ENCODE assay signal across 17 cellular contexts in the genomic region with DNA sequence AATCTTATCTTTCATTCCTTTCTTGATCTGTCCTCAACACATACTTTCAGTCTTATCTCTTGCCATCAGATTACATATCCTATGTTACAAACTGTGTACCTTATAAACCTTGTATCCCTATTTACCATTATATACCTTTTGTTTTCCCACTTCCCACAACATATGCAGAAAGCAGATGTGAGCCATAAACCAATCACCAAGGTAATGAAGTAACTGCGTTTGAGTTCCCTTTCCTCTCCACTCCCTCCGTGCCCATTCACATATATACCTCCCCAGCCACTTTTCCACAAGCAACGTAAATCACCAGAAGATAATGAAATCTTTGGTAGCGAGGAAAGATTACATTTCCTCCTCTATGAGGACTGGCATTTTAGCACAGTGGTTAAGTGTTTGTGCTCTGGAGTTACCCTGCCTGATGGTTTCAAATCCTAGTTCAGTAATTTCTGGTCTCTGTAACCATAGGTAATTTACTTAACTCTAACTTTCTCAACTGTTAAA. TPM values are rescaled to one million over a fixed set of nuclear protein-coding genes. Genes with fewer than 3 reads are reported as not detected.
A peak's percentile ranks its signal among the peaks of the same experiment; 100 is the strongest.
DNase-seq lines count a peak whose midpoint lies in the region; ATAC-seq and TF ChIP-seq lines count a peak whose summit lies in the region.
"Had no signal": no experiment of that assay in that cellular context is flagged by ENCODE, and none has a peak within 500 bp of the region (broad histone marks: within the 10 kb centered on the region; RNA-seq: fewer than 3 reads in every experiment).

No MANE protein-coding gene starts in this region.

- H2BK5ac ChIP-seq in trophoblast cell (ENCODE audit: low read depth, low read length, poor library complexity), result no peak overlapping the region

- H3K9me3 ChIP-seq in trophoblast cell (ENCODE audit: insufficient read depth, low read depth, low read length) (no peaks in the 10 kb centered on the region), OCI-LY7 (ENCODE audit: low read length) (no peaks in the 10 kb centered on the region)

- H4K12ac ChIP-seq in trophoblast cell (ENCODE audit: low read depth, low read length), result no peak overlapping the region

- no peak overlapping the region for H2BK120ac ChIP-seq in trophoblast cell (ENCODE audit: insufficient read depth, low read length, poor library complexity)

- H3K18ac ChIP-seq in trophoblast cell (ENCODE audit: low read length), result no peak overlapping the region

- intact Hi-C loops in left colon (cut with DNase I, micrococcal nuclease), result no loop called here
- intact Hi-C loops in OCI-LY7 (cut with micrococcal nuclease; ENCODE audit: unreplicated experiment), result no loop called here

- peak overlapping the region; percentile 91; the same call in 1 of the 2 replicates for H2AFZ ChIP-seq in GM23338
- H2AFZ ChIP-seq in trophoblast cell (ENCODE audit: insufficient read depth, low read length, poor library complexity), result peak overlapping the region; percentile 10
- H2AFZ ChIP-seq in OCI-LY7 (ENCODE audit: low read length), result no peak overlapping the region

- DNase-seq in GM23338 (ENCODE audit: low spot score) (no peak), NCI-H69 (lab: John Stamatoyannopoulos, UW) (peak; percentile 18), left colon (no peak), trophoblast cell (no peak), NCI-H524 treated with DMSO at 0.1 percent for 48 hours (lab: John Stamatoyannopoulos, UW) (no peak), OCI-LY7 (ENCODE audit: low spot score) (no peak), glutamatergic neuron (no peak)
- DNase-seq: C1 segment of cervical spinal cord; Calu3; CD4-positive, alpha-beta T cell; DMS79; GOT3; HCEC 1CT; HFFc6 had no signal

- TF ChIP-seq CTCF in GM23338 (conservative IDR thresholded peaks at IDR 0.05; ENCODE audit: low read depth in 2 of 2) (no peak), OCI-LY7 (conservative IDR thresholded peaks at IDR 0.05; ENCODE audit: low read length) (no peak), glutamatergic neuron (IDR thresholded peaks at IDR 0.05; ENCODE audit: partially characterized antibody, unreplicated experiment) (no peak)

- no peak overlapping the region for H3K4me2 ChIP-seq in GM23338
- no peak overlapping the region for H3K4me2 ChIP-seq in trophoblast cell (ENCODE audit: low read length)
- no peak overlapping the region for H3K4me2 ChIP-seq in OCI-LY7 (ENCODE audit: low read length)

- H3K27me3 Mint-ChIP-seq in GM23338 (ENCODE audit: insufficient read depth, low read depth, poor library complexity) (no peaks in the 10 kb centered on the region), glutamatergic neuron (ENCODE audit: unreplicated experiment) (peaks cover 4% of the 10 kb centered on the region)

- no peak overlapping the region for H3K27ac Mint-ChIP-seq in GM23338
- no peak overlapping the region for H3K27ac Mint-ChIP-seq in glutamatergic neuron (ENCODE audit: unreplicated experiment)
- H3K27ac Mint-ChIP-seq: B cell; CD4-positive, alpha-beta T cell; HFFc6 had no signal

- H3K14ac ChIP-seq in trophoblast cell (ENCODE audit: low read length), result no peak overlapping the region

- H3K23ac ChIP-seq in trophoblast cell (ENCODE audit: low read length), result no peak overlapping the region

- peaks cover 4% of the 10 kb centered on the region; the same call in 1 of the 2 replicates for H3K9me2 ChIP-seq in GM23338 (ENCODE audit: insufficient read depth)
- H3K9me2 ChIP-seq in OCI-LY7 (ENCODE audit: insufficient read depth, low read length), result no peaks in the 10 kb centered on the region

- H3K36me3 Mint-ChIP-seq in GM23338 (ENCODE audit: low read depth) (no peaks in the 10 kb centered on the region), glutamatergic neuron (ENCODE audit: unreplicated experiment) (no peaks in the 10 kb centered on the region)

- H3F3A ChIP-seq in GM23338 (replicated peaks; ENCODE audit: low read depth), result no peaks in the 10 kb centered on the region

- H4K20me1 ChIP-seq in GM23338 (replicated peaks; ENCODE audit: insufficient read depth) (no peaks in the 10 kb centered on the region), OCI-LY7 (ENCODE audit: insufficient read depth, low read length) (no peaks in the 10 kb centered on the region)

- no CpG with 5 or more reads among the region's 4 CpGs for whole genome bisulfite sequencing in trophoblast cell (ENCODE audit: extremely low coverage, insufficient coverage, insufficient read length)

- POLR2A ChIA-PET in OCI-LY7 (lab: Charles Lee), result interaction anchor here (1.4 kb wide), 2 partner anchors 8 to 12 kb away, joined by 5 to 6 read pairs; no protein-coding TSS in a partner anchor

- no peak overlapping the region for H2BK12ac ChIP-seq in trophoblast cell (ENCODE audit: low read length)

- H3K4me3 ChIP-seq in GM23338 (no peak overlapping the region), trophoblast cell (ENCODE audit: low read depth, low read length) (no peak overlapping the region), OCI-LY7 (ENCODE audit: low read depth, low read length, poor library complexity, severe bottlenecking) (no peak overlapping the region)
- H3K4me3 ChIP-seq: GM12878 had no signal

- no peak overlapping the region for H4K8ac ChIP-seq in trophoblast cell (ENCODE audit: low read depth, low read length)

- H3K79me1 ChIP-seq in trophoblast cell (ENCODE audit: low read length), result no peaks in the 10 kb centered on the region

- H4K91ac ChIP-seq in trophoblast cell (ENCODE audit: low read depth, low read length), result no peak overlapping the region

- no peak overlapping the region for H3K9ac ChIP-seq in trophoblast cell (ENCODE audit: low read length)

- H3K27me3 ChIP-seq in GM23338 (ENCODE audit: insufficient read depth) (no peaks in the 10 kb centered on the region), trophoblast cell (ENCODE audit: insufficient read depth, low read length) (no peaks in the 10 kb centered on the region)

- H3K9me3 Mint-ChIP-seq in GM23338 (no peaks in the 10 kb centered on the region; the same call in 2 of the 3 replicates), glutamatergic neuron (ENCODE audit: unreplicated experiment) (no peaks in the 10 kb centered on the region)
- H3K9me3 Mint-ChIP-seq: CD4-positive, alpha-beta T cell; HFFc6 had no signal

- H3K79me2 ChIP-seq in GM23338 (replicated peaks; ENCODE audit: insufficient read depth) (no peaks in the 10 kb centered on the region), trophoblast cell (ENCODE audit: control insufficient read depth, insufficient read depth, low read length, poor library complexity) (no peaks in the 10 kb centered on the region), OCI-LY7 (ENCODE audit: insufficient read depth, low read depth, low read length) (no peaks in the 10 kb centered on the region)

- no peak overlapping the region for H3K4ac ChIP-seq in trophoblast cell (ENCODE audit: low read depth, low read length)

- H2AK5ac ChIP-seq in trophoblast cell (ENCODE audit: low read length), result no peak overlapping the region

- CTCF ChIA-PET in OCI-LY7 (lab: Charles Lee; ENCODE audit: unreplicated experiment), result no interaction called here

- H3K4me1 Mint-ChIP-seq in GM23338, result peaks cover 4% of the 10 kb centered on the region; the same call in 2 of the 3 replicates
- no peaks in the 10 kb centered on the region for H3K4me1 Mint-ChIP-seq in glutamatergic neuron (ENCODE audit: low read depth, unreplicated experiment)
- H3K4me1 Mint-ChIP-seq: B cell had no signal

- no TSS peak for BruUV-seq in OCI-LY7 (replicated peaks; lab: Mats Ljungman, UMichigan)

- H3K27ac ChIP-seq in GM23338 (ENCODE audit: low read depth) (no peak overlapping the region), trophoblast cell (ENCODE audit: low read depth, low read length) (no peak overlapping the region), OCI-LY7 (ENCODE audit: low read depth, low read length, poor library complexity, severe bottlenecking) (no peak overlapping the region)

- 0 out of 2 replicates have a peak, but pooled peaks cover 5% of the 10 kb centered on the region for H3K4me1 ChIP-seq in GM23338 (ENCODE audit: insufficient read depth)
- no peaks in the 10 kb centered on the region for H3K4me1 ChIP-seq in trophoblast cell (ENCODE audit: control insufficient read depth in 1 of 2, insufficient read depth in 2 of 2, low read length in 2 of 2)
- no peaks in the 10 kb centered on the region for H3K4me1 ChIP-seq in OCI-LY7 (ENCODE audit: insufficient read depth, low read length, poor library complexity, severe bottlenecking)

- H3K4me3 Mint-ChIP-seq in GM23338 (no peak overlapping the region), glutamatergic neuron (ENCODE audit: unreplicated experiment) (no peak overlapping the region)
- H3K4me3 Mint-ChIP-seq: B cell; CD4-positive, alpha-beta T cell; HFFc6 had no signal

- no peaks in the 10 kb centered on the region for H3K36me3 ChIP-seq in GM23338 (ENCODE audit: insufficient read depth)
- H3K36me3 ChIP-seq in trophoblast cell (ENCODE audit: control insufficient read depth in 1 of 2, insufficient read depth in 2 of 2, low read length in 2 of 2), result no peaks in the 10 kb centered on the region
- H3K36me3 ChIP-seq in OCI-LY7 (ENCODE audit: insufficient read depth, low read length), result no peaks in the 10 kb centered on the region

- ATAC-seq in GM23338 (no peak), left colon (peak; percentile 67)
- ATAC-seq: GM12878, HepG2 had no signal

TF ChIP-seq in GM23338, 12 proteins besides CTCF, POLR2A, EP300 and RAD21 (continues in another document):
- TF ChIP-seq, protein P1, sequence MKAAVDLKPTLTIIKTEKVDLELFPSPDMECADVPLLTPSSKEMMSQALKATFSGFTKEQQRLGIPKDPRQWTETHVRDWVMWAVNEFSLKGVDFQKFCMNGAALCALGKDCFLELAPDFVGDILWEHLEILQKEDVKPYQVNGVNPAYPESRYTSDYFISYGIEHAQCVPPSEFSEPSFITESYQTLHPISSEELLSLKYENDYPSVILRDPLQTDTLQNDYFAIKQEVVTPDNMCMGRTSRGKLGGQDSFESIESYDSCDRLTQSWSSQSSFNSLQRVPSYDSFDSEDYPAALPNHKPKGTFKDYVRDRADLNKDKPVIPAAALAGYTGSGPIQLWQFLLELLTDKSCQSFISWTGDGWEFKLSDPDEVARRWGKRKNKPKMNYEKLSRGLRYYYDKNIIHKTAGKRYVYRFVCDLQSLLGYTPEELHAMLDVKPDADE (IDR thresholded peaks at IDR 0.05), result no peak
- TF ChIP-seq NANOG (IDR thresholded peaks at IDR 0.05; ENCODE audit: borderline replicate concordance) (no peak), ZNF114 (CRISPR knock-in tag; IDR thresholded peaks at IDR 0.05) (no peak), POLR2AphosphoS5 (IDR thresholded peaks at IDR 0.05; ENCODE audit: low read depth) (no peak), EZH2 (IDR thresholded peaks at IDR 0.05; ENCODE audit: low read depth, unreplicated experiment) (no peak), ZNF331 (CRISPR knock-in tag; IDR thresholded peaks at IDR 0.05; ENCODE audit: low read depth) (no peak), EZH2phosphoT487 (IDR thresholded peaks at IDR 0.05; ENCODE audit: unreplicated experiment) (no peak), STAT1 (IDR thresholded peaks at IDR 0.05; ENCODE audit: unreplicated experiment) (no peak)

RNA-seq across cellular contexts. Expression of a gene that starts 55.5 kb away (rescaled TPM):
- total RNA-seq in GM23338 (2014; rRNA removed; shearing (Covaris generic)), result 69.1 and 72.0 TPM in 2 replicates
- 87.9 and 88.7 TPM in 2 replicates for polyA plus RNA-seq in GM23338 (2016; fragmentation: Nextera tagmentation; extraction: Ambion mirVana)
- total RNA-seq in left colon (10 to 100 TPM; 26.4 to 30.9 TPM), OCI-LY7 (2022) (51.4 and 55.5 TPM in 2 replicates), glutamatergic neuron (ENCODE audit: unreplicated experiment) (90.1 TPM)
- polyA plus RNA-seq in trophoblast cell (2013), result 33.5 and 36.2 TPM in 2 replicates
- total RNA-seq in OCI-LY7 (2014; rRNA removed; shearing (Covaris generic)), result 39.9 and 44.0 TPM in 2 replicates
